ENCODE assay signal across 23 cellular contexts in the genomic region with DNA sequence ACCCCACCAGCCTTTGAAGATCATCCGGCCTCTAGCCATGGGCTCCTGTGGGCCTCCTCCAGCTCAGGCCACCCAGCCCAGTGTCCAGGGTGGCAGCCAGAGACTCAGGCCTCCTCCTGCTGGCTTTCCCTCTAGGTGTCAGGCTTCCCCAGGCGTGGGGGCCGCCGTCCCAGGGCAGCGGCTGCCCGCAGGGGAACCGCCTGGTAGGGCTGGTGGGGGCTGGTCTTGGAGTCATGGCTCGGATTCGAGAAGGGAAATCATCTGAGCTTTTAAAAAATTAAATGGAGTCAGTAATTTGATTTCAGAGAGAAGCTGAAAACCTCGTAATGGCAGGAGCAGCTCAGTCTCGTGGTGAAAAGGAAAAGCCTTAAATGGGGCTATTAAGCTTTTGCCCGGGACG.
DNase-seq lines count a peak whose midpoint lies in the region; ATAC-seq and TF ChIP-seq lines count a peak whose summit lies in the region.
"Had no signal": no experiment of that assay in that cellular context is flagged by ENCODE, and none has a peak within 500 bp of the region (broad histone marks: within the 10 kb centered on the region; RNA-seq: fewer than 3 reads in every experiment).

No MANE protein-coding gene starts in this region.

- H2AFZ ChIP-seq in SK-N-SH (ENCODE audit: low read depth) = no peak overlapping the region

- TF ChIP-seq EP300 in SK-N-SH (IDR thresholded peaks at IDR 0.05; ENCODE audit: borderline replicate concordance in 1 of 2, low read depth in 1 of 2, low read length in 1 of 2) = peak in 1 of 2 experiments; percentile 74; a peak in 2 of 4 replicates

- H3K4me1 ChIP-seq in SK-N-SH (ENCODE audit: control insufficient read depth in 1 of 2, insufficient read depth in 2 of 2, low read depth in 1 of 2, low read length in 1 of 2) = peaks cover 0 to 64% of the 10 kb centered on the region in 2 experiments; a peak in 3 of 4 replicates

- peaks cover 9% of the 10 kb centered on the region for H3K27me3 Mint-ChIP-seq in glutamatergic neuron (ENCODE audit: unreplicated experiment)
- H3K27me3 Mint-ChIP-seq in CD4-positive, alpha-beta T cell = peaks cover 38% of the 10 kb centered on the region

- CTCF ChIA-PET in SK-N-SH (lab: Yijun Ruan, JAX) = interaction anchor here (0.6 to 4.1 kb wide), 16 partner anchors 9 to 451 kb away, joined by 3 to 30 read pairs (median 4); no protein-coding TSS in a partner anchor
- CTCF ChIA-PET in CD4-positive, alpha-beta T cell (lab: Charles Lee) = no interaction called here

- no peaks in the 10 kb centered on the region for H3K9me3 Mint-ChIP-seq in glutamatergic neuron (ENCODE audit: unreplicated experiment)
- H3K9me3 Mint-ChIP-seq in CD4-positive, alpha-beta T cell = no peaks in the 10 kb centered on the region

- H3K27ac ChIP-seq in SK-N-SH (ENCODE audit: low read depth in 2 of 2, low read length in 1 of 2) (peak overlapping the region in 1 of 2 experiments; percentile 99; a peak in 2 of 4 replicates), brain microvascular endothelial cell (no peak overlapping the region)
- H3K27ac ChIP-seq in CD4-positive, alpha-beta T cell (ENCODE audit: low read depth, low read length) = no peak overlapping the region
- H3K27ac ChIP-seq: 22Rv1, HL-60 had no signal

- no peaks in the 10 kb centered on the region for H3K9me2 ChIP-seq in SK-N-SH

- no peaks in the 10 kb centered on the region for H3K9me3 ChIP-seq in SK-N-SH
- no peaks in the 10 kb centered on the region for H3K9me3 ChIP-seq in CD4-positive, alpha-beta T cell (ENCODE audit: control insufficient read depth, low read length)

- no peak overlapping the region for H3K9ac ChIP-seq in SK-N-SH

- no peaks in the 10 kb centered on the region for H3K79me2 ChIP-seq in SK-N-SH (ENCODE audit: insufficient read depth)

- H3K27me3 ChIP-seq in SK-N-SH (ENCODE audit: insufficient read depth) (no peaks in the 10 kb centered on the region), brain microvascular endothelial cell (replicated peaks) (peaks cover 8% of the 10 kb centered on the region)
- peaks cover 14% of the 10 kb centered on the region for H3K27me3 ChIP-seq in CD4-positive, alpha-beta T cell (ENCODE audit: control insufficient read depth, insufficient read depth, low read length)

- H4K20me1 ChIP-seq in SK-N-SH (ENCODE audit: insufficient read depth) = no peaks in the 10 kb centered on the region

- WGBS in SK-N-SH (ENCODE audit: low lambda C conversion rate) = 42% methylated on average over 12 of the region's 13 CpGs

- no peaks in the 10 kb centered on the region for H3F3A ChIP-seq in SK-N-SH (replicated peaks; ENCODE audit: insufficient read depth)

- no peak overlapping the region for H3K4me3 Mint-ChIP-seq in glutamatergic neuron (ENCODE audit: unreplicated experiment)
- no peak overlapping the region for H3K4me3 Mint-ChIP-seq in CD4-positive, alpha-beta T cell

- TF ChIP-seq CTCF in SK-N-SH (IDR thresholded peaks at IDR 0.05) = no peak
- no peak for TF ChIP-seq CTCF in glutamatergic neuron (IDR thresholded peaks at IDR 0.05; ENCODE audit: partially characterized antibody, unreplicated experiment)
- TF ChIP-seq CTCF in brain microvascular endothelial cell (IDR thresholded peaks at IDR 0.05; ENCODE audit: low read depth, low read length, missing control alignments) = no peak
- TF ChIP-seq CTCF in CD4-positive, alpha-beta T cell (IDR thresholded peaks at IDR 0.05) = no peak

- in situ Hi-C loops in brain microvascular endothelial cell (cut with HindIII; ENCODE audit: low pct_ligation_motif_present, low sequenced_read_pairs) = no loop called here

- peak overlapping the region; percentile 28 for H3K27ac Mint-ChIP-seq in glutamatergic neuron (ENCODE audit: unreplicated experiment)
- H3K27ac Mint-ChIP-seq in CD4-positive, alpha-beta T cell = no peak overlapping the region

- H3K36me3 Mint-ChIP-seq in glutamatergic neuron (ENCODE audit: unreplicated experiment) = no peaks in the 10 kb centered on the region
- H3K36me3 Mint-ChIP-seq in CD4-positive, alpha-beta T cell (ENCODE audit: low read depth) = no peaks in the 10 kb centered on the region

- peak; percentile 68 for TF ChIP-seq RAD21 in SK-N-SH (IDR thresholded peaks at IDR 0.05; ENCODE audit: low read length)

- no peaks in the 10 kb centered on the region for H3K36me3 ChIP-seq in SK-N-SH (replicated peaks in 1 of 2; ENCODE audit: control insufficient read depth in 1 of 2, insufficient read depth in 2 of 2, low read length in 1 of 2)
- H3K36me3 ChIP-seq in brain microvascular endothelial cell (replicated peaks) = no peaks in the 10 kb centered on the region

- intact Hi-C loops in CD4-positive, alpha-beta T cell (cut with DNase I, micrococcal nuclease) = no loop called here

- H3K4me3 ChIP-seq in SK-N-SH (ENCODE audit: low read depth in 2 of 2, low read length in 1 of 2) = no peak overlapping the region
- no peak overlapping the region for H3K4me3 ChIP-seq in brain microvascular endothelial cell (ENCODE audit: low read depth, low read length)

- H3K4me2 ChIP-seq in SK-N-SH = no peak overlapping the region

- DNase-seq in NCI-H2227 (lab: John Stamatoyannopoulos, UW; ENCODE audit: unreplicated experiment) (peak; percentile 45), NCI-H2227 treated with DMSO at 0.1 percent for 48 hours (lab: John Stamatoyannopoulos, UW) (no peak), SK-N-SH (peak; percentile 89), glutamatergic neuron (no peak), brain microvascular endothelial cell (no peak)
- DNase-seq in CD4-positive, alpha-beta T cell = no peak
- DNase-seq in activated CD4-positive, alpha-beta T cell treated with anti-CD3 and anti-CD28 coated beads for 4 hours = no peak
- DNase-seq: ACHN, DMS153, DND-41, Karpas-422, NCI-H1092 treated with DMSO at 0.1 percent for 48 hours, NCI-H1436, NCI-H187, NCI-H2081 treated with DMSO at 0.1 percent for 48 hours, NCI-H2171, NCI-H524, NCI-H748 treated with DMSO at 0.1 percent for 48 hours, SIG-M5 had no signal

- POLR2A ChIA-PET in SK-N-SH (lab: Yijun Ruan, JAX) = interaction anchor here (0.5 to 1.4 kb wide), 3 partner anchors 13 to 115 kb away, joined by 3 to 4 read pairs (median 3); no protein-coding TSS in a partner anchor
- POLR2A ChIA-PET in CD4-positive, alpha-beta T cell (lab: Charles Lee) = no interaction called here

- H3K4me1 Mint-ChIP-seq in glutamatergic neuron (ENCODE audit: low read depth, unreplicated experiment) = peaks cover 8% of the 10 kb centered on the region
- peaks cover 5% of the 10 kb centered on the region for H3K4me1 Mint-ChIP-seq in CD4-positive, alpha-beta T cell (ENCODE audit: low read depth)

- ATAC-seq in HG03469 (IDR thresholded peaks at IDR 0.05; ENCODE audit: unreplicated experiment) = no peak
- ATAC-seq in CD4-positive, alpha-beta T cell (ENCODE audit: poor library complexity) = no peak
- ATAC-seq: HCT116 had no signal

TF ChIP-seq in SK-N-SH, 30 proteins besides CTCF, POLR2A, EP300 and RAD21:
- peak; percentile 27; the same call in 1 of the 2 replicates for TF ChIP-seq SMC3 (IDR thresholded peaks at IDR 0.05; ENCODE audit: low read depth, low read length)
- peak; percentile 51 for TF ChIP-seq RCOR1 (IDR thresholded peaks at IDR 0.05; ENCODE audit: low read length)
- TF ChIP-seq RFX5 (IDR thresholded peaks at IDR 0.05; ENCODE audit: low read length) = 0 out of 2 replicates have a peak, but pooled peaks have one; percentile 23
- no peak for TF ChIP-seq NRF1 (IDR thresholded peaks at IDR 0.05; ENCODE audit: low read depth, low read length)
- TF ChIP-seq MXI1 (IDR thresholded peaks at IDR 0.05; ENCODE audit: low read depth, low read length) = 0 out of 2 replicates have a peak, but pooled peaks have one; percentile 69

Comparison
In these comparisons a context has a peak if more than half of its experiments do, and no peak if none do; other contexts are left out.
1. DNase-seq: peak in NCI-H2227 (single experiment) and SK-N-SH (single experiment); none in NCI-H2227 treated with DMSO at 0.1 percent for 48 hours (single experiment), glutamatergic neuron (single experiment), brain microvascular endothelial cell (single experiment), CD4-positive, alpha-beta T cell (0 of 10) and activated CD4-positive, alpha-beta T cell treated with anti-CD3 and anti-CD28 coated beads for 4 hours (0 of 2).